ENCODE assay signal across 9 cellular contexts in genomic region chr17:1720856-1721386, GRCh38. TPM values are rescaled to one million over a fixed set of nuclear protein-coding genes. Genes with fewer than 3 reads are reported as not detected.
DNase-seq lines count a peak whose midpoint lies in the region; ATAC-seq and TF ChIP-seq lines count a peak whose summit lies in the region.
"Had no signal": no experiment of that assay in that cellular context is flagged by ENCODE, and none has a peak within 500 bp of the region (broad histone marks: within the 10 kb centered on the region; RNA-seq: fewer than 3 reads in every experiment).

No MANE protein-coding gene starts in this region.

- H3K79me2 ChIP-seq in SK-N-SH (ENCODE audit: insufficient read depth): peaks cover 11% of the 10 kb centered on the region

- intact Hi-C loops in uterus (cut with DNase I; ENCODE audit: low total_unique reads): loop anchor here (5.0 kb wide), 1 partner anchor 61 kb away; no protein-coding TSS in a partner anchor

- H3K4me1 ChIP-seq in SK-N-SH (ENCODE audit: control insufficient read depth in 1 of 2, insufficient read depth in 2 of 2, low read depth in 1 of 2, low read length in 1 of 2) (peaks cover 6 to 21% of the 10 kb centered on the region in 2 experiments; a peak in 2 of 4 replicates), uterus (peaks cover 3 to 22% of the 10 kb centered on the region in 2 donors)

- TF ChIP-seq RAD21 in SK-N-SH (IDR thresholded peaks at IDR 0.05; ENCODE audit: low read length): peak; percentile 95

- no peaks in the 10 kb centered on the region for H4K20me1 ChIP-seq in SK-N-SH (ENCODE audit: insufficient read depth)

- H3K9me3 ChIP-seq in SK-N-SH (no peaks in the 10 kb centered on the region), uterus (no peaks in the 10 kb centered on the region)

- ATAC-seq in SK-N-SH treated with all-trans-retinoic acid at 6 μM for 48 hours: no peak
- no peak for ATAC-seq in HG02763 (IDR thresholded peaks at IDR 0.05; ENCODE audit: unreplicated experiment)
- ATAC-seq: left colon had no signal

- TF ChIP-seq CTCF in SK-N-SH (IDR thresholded peaks at IDR 0.05): peak; percentile 99
- TF ChIP-seq CTCF in epithelial cell of proximal tubule (conservative IDR thresholded peaks at IDR 0.05; ENCODE audit: low read depth, low read length): peak; percentile 99
- peak; percentile 94 to 97 (median 95) for TF ChIP-seq CTCF in uterus (IDR thresholded peaks at IDR 0.05)

- POLR2A ChIA-PET in SK-N-SH (lab: Yijun Ruan, JAX): interaction anchor here (1.6 kb wide), 1 partner anchor 108 kb away, joined by 6 read pairs; the partner anchor contains the start of gene SMYD4

- WGBS in SK-N-SH (ENCODE audit: low lambda C conversion rate): 31% methylated on average over 11 of the region's 11 CpGs

- 0 out of 2 replicates have a peak overlapping the region, but pooled peaks have one; percentile 1 for H3K4me2 ChIP-seq in SK-N-SH

- no peak for TF ChIP-seq EP300 in SK-N-SH (IDR thresholded peaks at IDR 0.05; ENCODE audit: borderline replicate concordance in 1 of 2, low read depth in 1 of 2, low read length in 1 of 2)

- no peak overlapping the region; a peak in 2 of 4 replicates for H3K4me3 ChIP-seq in SK-N-SH (ENCODE audit: low read depth in 2 of 2, low read length in 1 of 2)
- peak overlapping the region; percentile 32 for H3K4me3 ChIP-seq in epithelial cell of proximal tubule (ENCODE audit: low read depth, low read length)
- no peak overlapping the region for H3K4me3 ChIP-seq in uterus

- H3F3A ChIP-seq in SK-N-SH (replicated peaks; ENCODE audit: insufficient read depth): peaks cover 23% of the 10 kb centered on the region

- H3K36me3 ChIP-seq in SK-N-SH (replicated peaks in 1 of 2; ENCODE audit: control insufficient read depth in 1 of 2, insufficient read depth in 2 of 2, low read length in 1 of 2): no peaks in the 10 kb centered on the region
- no peaks in the 10 kb centered on the region for H3K36me3 ChIP-seq in uterus

- H3K27ac ChIP-seq in SK-N-SH (ENCODE audit: low read depth in 2 of 2, low read length in 1 of 2) (no peak overlapping the region), uterus (peak overlapping the region in 1 of 2 donors; percentile 14)

- H3K27me3 ChIP-seq in SK-N-SH (ENCODE audit: insufficient read depth) (no peaks in the 10 kb centered on the region), uterus (no peaks in the 10 kb centered on the region)

- CTCF ChIA-PET in SK-N-SH (lab: Yijun Ruan, JAX): interaction anchor here (0.6 to 8.4 kb wide), 47 partner anchors 9 to 351 kb away, joined by 3 to 112 read pairs (median 4); partner anchors contain the start of genes DPH1, RILP, SERPINF1 and SMYD4

- no peak overlapping the region for H3K9ac ChIP-seq in SK-N-SH

- H2AFZ ChIP-seq in SK-N-SH (ENCODE audit: low read depth): peak overlapping the region; percentile 34; the same call in 1 of the 2 replicates

- no peaks in the 10 kb centered on the region for H3K9me2 ChIP-seq in SK-N-SH

- DNase-seq in SK-N-SH (no peak), NCI-H748 (lab: John Stamatoyannopoulos, UW; ENCODE audit: unreplicated experiment) (peak; percentile 70), epithelial cell of proximal tubule (ENCODE audit: low read depth) (no peak), nucleus accumbens (lab: John Stamatoyannopoulos, UW) (peak in 36 of 56 donors; percentile 2 to 77 (median 32)), uterus (peak; percentile 71 to 73)
- peak; percentile 80 for DNase-seq in activated CD8-positive, alpha-beta memory T cell treated with anti-CD3 and anti-CD28 coated beads, Interleukin-2, amount 50 U/mL, for 48 hours

- TF ChIP-seq POLR2A in uterus (IDR thresholded peaks at IDR 0.05): no peak

TF ChIP-seq in SK-N-SH, 30 proteins besides CTCF, POLR2A, EP300 and RAD21:
- TF ChIP-seq RXRA (IDR thresholded peaks at IDR 0.05; ENCODE audit: borderline replicate concordance, low read depth) (no peak), RCOR1 (IDR thresholded peaks at IDR 0.05; ENCODE audit: low read length) (0 out of 2 replicates have a peak, but pooled peaks have one; percentile 27), CHD2 (IDR thresholded peaks at IDR 0.05; ENCODE audit: low read length, partially characterized antibody) (peak; percentile 37), USF1 (IDR thresholded peaks at IDR 0.05; ENCODE audit: borderline replicate concordance, low read depth) (no peak), SMC3 (IDR thresholded peaks at IDR 0.05; ENCODE audit: low read depth, low read length) (peak; percentile 80)

TF ChIP-seq in SK-N-SH treated with all-trans-retinoic acid at 6 μM for 48 hours, 23 proteins besides CTCF, POLR2A, EP300 and RAD21:
- no peak for TF ChIP-seq ZNF8 (CRISPR knock-in tag; IDR thresholded peaks at IDR 0.05)

RNA-seq across cellular contexts. Expression of gene WDR81, which starts 3.6 kb away (rescaled TPM):
- polyA plus RNA-seq in SK-N-SH (2012; rRNA removed): 7.2 and 9.3 TPM in 2 replicates
- polyA plus RNA-seq in SK-N-SH (2012; cell fraction: cytosol; rRNA removed): 2.4 and 4.3 TPM in 2 replicates
- 30.4 and 32.0 TPM in 2 replicates for polyA plus RNA-seq in SK-N-SH (2012; cell fraction: nucleus; rRNA removed)
- total RNA-seq in epithelial cell of proximal tubule (17.4 and 20.9 TPM in 2 replicates), uterus (10 to 100 TPM; 23.6 to 40.7 (median 29.9) TPM)

RNA-seq across cellular contexts. Expression of gene TLCD2, which starts 10.7 kb away (rescaled TPM):
- 1.3 and 1.9 TPM in 2 replicates for polyA plus RNA-seq in SK-N-SH (2012; rRNA removed)
- 1.7 and 1.9 TPM in 2 replicates for polyA plus RNA-seq in SK-N-SH (2012; cell fraction: cytosol; rRNA removed)
- polyA plus RNA-seq in SK-N-SH (2012; cell fraction: nucleus; rRNA removed): 1.4 and 2.0 TPM in 2 replicates
- total RNA-seq in epithelial cell of proximal tubule (1.4 and 1.6 TPM in 2 replicates), uterus (1 to 10 TPM in 3 of 4 donors, under 1 TPM in 1; 0.88 to 8.0 (median 5.4) TPM)

RNA-seq across cellular contexts. Expression of gene SERPINF2, which starts 21.8 kb away (rescaled TPM):
- polyA plus RNA-seq in SK-N-SH (2012; rRNA removed): 0.16 and 0.26 TPM in 2 replicates
- 0.05 and 0.18 TPM in 2 replicates for polyA plus RNA-seq in SK-N-SH (2012; cell fraction: cytosol; rRNA removed)
- 1.0 and 1.5 TPM in 2 replicates for polyA plus RNA-seq in SK-N-SH (2012; cell fraction: nucleus; rRNA removed)
- 0.07 and 0.92 TPM in 2 replicates for total RNA-seq in epithelial cell of proximal tubule
- 10 to 100 TPM in 2 of 4 donors, 1 to 10 TPM in 1, under 1 TPM in 1; 0.83 to 21.5 (median 10.0) TPM for total RNA-seq in uterus

RNA-seq across cellular contexts. Expression of gene PRPF8, which starts 36.3 kb away (rescaled TPM):
- 123 and 149 TPM in 2 replicates for polyA plus RNA-seq in SK-N-SH (2012; rRNA removed)
- 54.5 and 84.1 TPM in 2 replicates for polyA plus RNA-seq in SK-N-SH (2012; cell fraction: cytosol; rRNA removed)
- 251 and 315 TPM in 2 replicates for polyA plus RNA-seq in SK-N-SH (2012; cell fraction: nucleus; rRNA removed)
- 119 and 161 TPM in 2 replicates for total RNA-seq in epithelial cell of proximal tubule
- total RNA-seq in uterus: 100 to 1,000 TPM; 123 to 413 (median 243) TPM

RNA-seq across cellular contexts. Expression of gene SERPINF1, which starts 40.9 kb away (rescaled TPM):
- 380 and 392 TPM in 2 replicates for polyA plus RNA-seq in SK-N-SH (2012; rRNA removed)
- polyA plus RNA-seq in SK-N-SH (2012; cell fraction: cytosol; rRNA removed): 248 and 316 TPM in 2 replicates
- polyA plus RNA-seq in SK-N-SH (2012; cell fraction: nucleus; rRNA removed): 275 and 299 TPM in 2 replicates
- total RNA-seq in epithelial cell of proximal tubule (3.0 and 5.4 TPM in 2 replicates), uterus (100 to 1,000 TPM; 217 to 567 (median 435) TPM)

Comparison
In these comparisons a context has a peak if more than half of its experiments do, and no peak if none do; other contexts are left out.
1. DNase-seq: peak in NCI-H748 (single experiment), activated CD8-positive, alpha-beta memory T cell treated with anti-CD3 and anti-CD28 coated beads, Interleukin-2, amount 50 U/mL, for 48 hours (single experiment), nucleus accumbens (36 of 56) and uterus (2 of 2); none in SK-N-SH (single experiment) and epithelial cell of proximal tubule (single experiment).
2. Peak in every context shown above with its lines, with median percentiles within 50 percentile points of each other: CTCF ChIP-seq.